15 cellular contexts compared by ENCODE assay signal in the genomic region with DNA sequence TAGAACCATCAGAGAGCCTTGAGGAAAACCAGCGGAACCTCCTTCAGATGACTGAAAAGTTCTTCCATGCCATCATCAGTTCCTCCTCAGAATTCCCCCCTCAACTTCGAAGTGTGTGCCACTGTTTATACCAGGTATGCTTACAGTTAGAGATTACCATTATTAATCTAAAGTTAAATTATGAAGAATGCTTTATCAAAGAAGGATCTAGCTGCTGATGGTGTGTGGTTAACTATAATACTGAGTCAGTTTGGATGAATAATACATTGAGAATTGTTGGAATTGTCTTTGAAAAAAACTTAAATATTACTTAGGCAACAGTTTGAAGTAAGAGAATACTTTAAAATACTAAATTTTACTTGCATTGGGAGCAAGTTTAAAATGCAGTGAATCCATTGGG. TPM values are rescaled to one million over a fixed set of nuclear protein-coding genes. Genes with fewer than 3 reads are reported as not detected.
A peak's percentile ranks its signal among the peaks of the same experiment; 100 is the strongest.
DNase-seq lines count a peak whose midpoint lies in the region; ATAC-seq and TF ChIP-seq lines count a peak whose summit lies in the region.
"Had no signal": no experiment of that assay in that cellular context is flagged by ENCODE, and none has a peak within 500 bp of the region (broad histone marks: within the 10 kb centered on the region; RNA-seq: fewer than 3 reads in every experiment).

No MANE protein-coding gene starts in this region.

- ATAC-seq in GM18873 (IDR thresholded peaks at IDR 0.05; ENCODE audit: low FRiP score, unreplicated experiment): no peak
- ATAC-seq: left ventricle myocardium superior; natural killer cell treated with Interleukin-12 subunit alpha and Interleukin-12 subunit beta and Interleukin-15 and Interleukin-18, amount 100 ng/mL, for 72 hours had no signal

- H3K36me3 ChIP-seq in SK-N-SH (replicated peaks in 1 of 2; ENCODE audit: control insufficient read depth in 1 of 2, insufficient read depth in 2 of 2, low read length in 1 of 2): peaks cover 34 to 41% of the 10 kb centered on the region in 2 experiments

- no peak for TF ChIP-seq RAD21 in SK-N-SH (IDR thresholded peaks at IDR 0.05; ENCODE audit: low read length)

- no peaks in the 10 kb centered on the region for H3K79me2 ChIP-seq in SK-N-SH (ENCODE audit: insufficient read depth)

- H3K27ac ChIP-seq in SK-N-SH (ENCODE audit: low read depth in 2 of 2, low read length in 1 of 2): peak overlapping the region; percentile 84 to 85; a peak in 3 of 4 replicates
- H3K27ac ChIP-seq in epithelial cell of prostate: peak overlapping the region; percentile 55

- no peaks in the 10 kb centered on the region for H4K20me1 ChIP-seq in SK-N-SH (ENCODE audit: insufficient read depth)

- H3K9me3 Mint-ChIP-seq in activated naive CD4-positive, alpha-beta T cell treated with anti-CD3 and anti-CD28 coated beads for 36 hours: no peaks in the 10 kb centered on the region
- H3K9me3 Mint-ChIP-seq: activated naive CD4-positive, alpha-beta T cell treated with anti-CD3 and anti-CD28 coated beads, Interleukin-2, amount 10 ng/mL, durations not matched to agents 7 days and 5 days; CD8-positive, alpha-beta memory T cell; natural killer cell treated with Interleukin-12 subunit alpha and Interleukin-12 subunit beta and Interleukin-15 and Interleukin-18, amount 100 ng/mL, for 72 hours had no signal

- no peaks in the 10 kb centered on the region for H3K4me1 Mint-ChIP-seq in activated naive CD4-positive, alpha-beta T cell treated with anti-CD3 and anti-CD28 coated beads for 36 hours (ENCODE audit: low read depth)
- H3K4me1 Mint-ChIP-seq: activated naive CD4-positive, alpha-beta T cell treated with anti-CD3 and anti-CD28 coated beads, Interleukin-2, amount 10 ng/mL, durations not matched to agents 7 days and 5 days had no signal

- H3K9me2 ChIP-seq in SK-N-SH: no peaks in the 10 kb centered on the region

- TF ChIP-seq CTCF in SK-N-SH (IDR thresholded peaks at IDR 0.05): no peak

- peaks cover 30% of the 10 kb centered on the region for H3F3A ChIP-seq in SK-N-SH (replicated peaks; ENCODE audit: insufficient read depth)

- H3K27ac Mint-ChIP-seq in activated naive CD4-positive, alpha-beta T cell treated with anti-CD3 and anti-CD28 coated beads for 36 hours: no peak overlapping the region
- H3K27ac Mint-ChIP-seq: activated naive CD4-positive, alpha-beta T cell treated with anti-CD3 and anti-CD28 coated beads, Interleukin-2, amount 10 ng/mL, durations not matched to agents 7 days and 5 days; natural killer cell treated with Interleukin-12 subunit alpha and Interleukin-12 subunit beta and Interleukin-15 and Interleukin-18, amount 100 ng/mL, for 72 hours had no signal

- peaks cover 3% of the 10 kb centered on the region for H3K36me3 Mint-ChIP-seq in activated naive CD4-positive, alpha-beta T cell treated with anti-CD3 and anti-CD28 coated beads for 36 hours (ENCODE audit: low read depth)
- H3K36me3 Mint-ChIP-seq: natural killer cell treated with Interleukin-12 subunit alpha and Interleukin-12 subunit beta and Interleukin-15 and Interleukin-18, amount 100 ng/mL, for 72 hours had no signal

- H3K27me3 ChIP-seq in SK-N-SH (ENCODE audit: insufficient read depth): no peaks in the 10 kb centered on the region

- POLR2A ChIA-PET in SK-N-SH (lab: Yijun Ruan, JAX): no interaction called here

- H3K4me3 ChIP-seq in SK-N-SH (ENCODE audit: low read depth in 2 of 2, low read length in 1 of 2): no peak overlapping the region

- CTCF ChIA-PET in SK-N-SH (lab: Yijun Ruan, JAX): no interaction called here
- CTCF ChIA-PET in activated naive CD4-positive, alpha-beta T cell treated with anti-CD3 and anti-CD28 coated beads for 36 hours (lab: Charles Lee): no interaction called here

- no peak overlapping the region for H3K4me2 ChIP-seq in SK-N-SH

- H3K4me1 ChIP-seq in SK-N-SH (ENCODE audit: control insufficient read depth in 1 of 2, insufficient read depth in 2 of 2, low read depth in 1 of 2, low read length in 1 of 2): peaks cover 9 to 26% of the 10 kb centered on the region in 2 experiments; a peak in 3 of 4 replicates

- H3K9me3 ChIP-seq in SK-N-SH: no peaks in the 10 kb centered on the region

- TF ChIP-seq EP300 in SK-N-SH (IDR thresholded peaks at IDR 0.05; ENCODE audit: borderline replicate concordance in 1 of 2, low read depth in 1 of 2, low read length in 1 of 2): peak; percentile 8 to 99; a peak in 2 of 4 replicates

- 20% methylated on average over 2 of the region's 2 CpGs for WGBS in SK-N-SH (ENCODE audit: low lambda C conversion rate)

- no peak overlapping the region for H3K4me3 Mint-ChIP-seq in activated naive CD4-positive, alpha-beta T cell treated with anti-CD3 and anti-CD28 coated beads for 36 hours
- H3K4me3 Mint-ChIP-seq: activated naive CD4-positive, alpha-beta T cell treated with anti-CD3 and anti-CD28 coated beads, Interleukin-2, amount 10 ng/mL, durations not matched to agents 7 days and 5 days; CD8-positive, alpha-beta memory T cell; natural killer cell treated with Interleukin-12 subunit alpha and Interleukin-12 subunit beta and Interleukin-15 and Interleukin-18, amount 100 ng/mL, for 72 hours had no signal

- H3K9ac ChIP-seq in SK-N-SH: peak overlapping the region; percentile 32; the same call in 1 of the 2 replicates

- intact Hi-C loops in activated naive CD4-positive, alpha-beta T cell treated with anti-CD3 and anti-CD28 coated beads for 36 hours (cut with micrococcal nuclease): no loop called here

- H2AFZ ChIP-seq in SK-N-SH (ENCODE audit: low read depth): no peak overlapping the region

- DNase-seq in GM03348 (ENCODE audit: low spot score) (peak; percentile 71), SK-N-SH (no peak), epithelial cell of prostate (ENCODE audit: low read depth, low spot score) (peak; percentile 5), renal cortical epithelial cell (ENCODE audit: low read depth) (peak; percentile 64), activated gamma-delta T cell treated with Interleukin-2 at 50 U/mL for 16 hours (no peak), anterior cingulate cortex (lab: John Stamatoyannopoulos, UW) (no peak)
- no peak for DNase-seq in activated naive CD4-positive, alpha-beta T cell treated with anti-CD3 and anti-CD28 coated beads for 36 hours
- DNase-seq: activated naive CD4-positive, alpha-beta T cell treated with anti-CD3 and anti-CD28 coated beads, Interleukin-2, amount 10 ng/mL, durations not matched to agents 7 days and 5 days; CD8-positive, alpha-beta memory T cell; left ventricle myocardium superior; NCI-H1417 treated with DMSO at 0.1 percent for 48 hours; NCI-H748 treated with DMSO at 0.1 percent for 48 hours; SIG-M5 had no signal

- no peaks in the 10 kb centered on the region for H3K27me3 Mint-ChIP-seq in activated naive CD4-positive, alpha-beta T cell treated with anti-CD3 and anti-CD28 coated beads for 36 hours (ENCODE audit: low read depth)
- H3K27me3 Mint-ChIP-seq: activated naive CD4-positive, alpha-beta T cell treated with anti-CD3 and anti-CD28 coated beads, Interleukin-2, amount 10 ng/mL, durations not matched to agents 7 days and 5 days; CD8-positive, alpha-beta memory T cell; natural killer cell treated with Interleukin-12 subunit alpha and Interleukin-12 subunit beta and Interleukin-15 and Interleukin-18, amount 100 ng/mL, for 72 hours had no signal

TF ChIP-seq in SK-N-SH, 30 proteins besides CTCF, POLR2A, EP300 and RAD21 (continues in another document):
- TF ChIP-seq POLR2AphosphoS5 (IDR thresholded peaks at IDR 0.05; ENCODE audit: low read depth, low read length) (peak; percentile 71; the same call in 1 of the 2 replicates), TAF1 (IDR thresholded peaks at IDR 0.05; ENCODE audit: borderline replicate concordance, low read depth, low read length) (no peak), SIN3A (IDR thresholded peaks at IDR 0.05; ENCODE audit: borderline replicate concordance, low read depth, low read length) (no peak), GATA2 (CRISPR knock-in tag; IDR thresholded peaks at IDR 0.05) (no peak), FOXM1 (IDR thresholded peaks at IDR 0.05; ENCODE audit: low read depth) (peak; percentile 95), GABPA (IDR thresholded peaks at IDR 0.05; ENCODE audit: low read depth) (no peak), RFX5 (IDR thresholded peaks at IDR 0.05; ENCODE audit: low read length) (no peak), TEAD4 (IDR thresholded peaks at IDR 0.05; ENCODE audit: borderline replicate concordance, insufficient read depth) (peak; percentile 97), ELF1 (IDR thresholded peaks at IDR 0.05) (no peak), JUND (IDR thresholded peaks at IDR 0.05) (peak; percentile 99), NFIC (IDR thresholded peaks at IDR 0.05; ENCODE audit: borderline replicate concordance) (peak; percentile 80), YY1 (IDR thresholded peaks at IDR 0.05; ENCODE audit: low read depth) (no peak), RCOR1 (IDR thresholded peaks at IDR 0.05; ENCODE audit: low read length) (no peak)
- TF ChIP-seq, protein P1, sequence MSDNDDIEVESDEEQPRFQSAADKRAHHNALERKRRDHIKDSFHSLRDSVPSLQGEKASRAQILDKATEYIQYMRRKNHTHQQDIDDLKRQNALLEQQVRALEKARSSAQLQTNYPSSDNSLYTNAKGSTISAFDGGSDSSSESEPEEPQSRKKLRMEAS (IDR thresholded peaks at IDR 0.05; ENCODE audit: low read depth): 0 out of 2 replicates have a peak, but pooled peaks have one; percentile 12
- TF ChIP-seq, protein P2, sequence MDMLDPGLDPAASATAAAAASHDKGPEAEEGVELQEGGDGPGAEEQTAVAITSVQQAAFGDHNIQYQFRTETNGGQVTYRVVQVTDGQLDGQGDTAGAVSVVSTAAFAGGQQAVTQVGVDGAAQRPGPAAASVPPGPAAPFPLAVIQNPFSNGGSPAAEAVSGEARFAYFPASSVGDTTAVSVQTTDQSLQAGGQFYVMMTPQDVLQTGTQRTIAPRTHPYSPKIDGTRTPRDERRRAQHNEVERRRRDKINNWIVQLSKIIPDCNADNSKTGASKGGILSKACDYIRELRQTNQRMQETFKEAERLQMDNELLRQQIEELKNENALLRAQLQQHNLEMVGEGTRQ (IDR thresholded peaks at IDR 0.05; ENCODE audit: borderline replicate concordance, low read depth, low read length): no peak
- TF ChIP-seq, protein P3, sequence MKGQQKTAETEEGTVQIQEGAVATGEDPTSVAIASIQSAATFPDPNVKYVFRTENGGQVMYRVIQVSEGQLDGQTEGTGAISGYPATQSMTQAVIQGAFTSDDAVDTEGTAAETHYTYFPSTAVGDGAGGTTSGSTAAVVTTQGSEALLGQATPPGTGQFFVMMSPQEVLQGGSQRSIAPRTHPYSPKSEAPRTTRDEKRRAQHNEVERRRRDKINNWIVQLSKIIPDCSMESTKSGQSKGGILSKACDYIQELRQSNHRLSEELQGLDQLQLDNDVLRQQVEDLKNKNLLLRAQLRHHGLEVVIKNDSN (IDR thresholded peaks at IDR 0.05; ENCODE audit: borderline replicate concordance, low read depth): no peak

RNA-seq across cellular contexts. Expression of a gene that starts 48.1 kb away (rescaled TPM):
- 0.61 and 0.99 TPM in 2 replicates for polyA plus RNA-seq in SK-N-SH (2012; rRNA removed)
- 1.1 and 1.5 TPM in 2 replicates for polyA plus RNA-seq in SK-N-SH (2012; cell fraction: cytosol; rRNA removed)
- polyA plus RNA-seq in SK-N-SH (2012; cell fraction: nucleus; rRNA removed): 0.38 TPM in 1 of 2 replicates, not detected in the other
- total RNA-seq in renal cortical epithelial cell: 0.10 TPM in 1 of 2 replicates, not detected in the other
- total RNA-seq in activated naive CD4-positive, alpha-beta T cell treated with anti-CD3 and anti-CD28 coated beads for 36 hours: under 1 TPM in 1 of 2 experiments, not detected in 1; 0.10 TPM
- polyA plus RNA-seq: CD8-positive, alpha-beta memory T cell had no signal

Comparison
In these comparisons a context has a peak if more than half of its experiments do, and no peak if none do; other contexts are left out.
1. DNase-seq: peak in GM03348 (single experiment), epithelial cell of prostate (single experiment) and renal cortical epithelial cell (single experiment); none in SK-N-SH (single experiment), activated naive CD4-positive, alpha-beta T cell treated with anti-CD3 and anti-CD28 coated beads for 36 hours (single experiment), activated gamma-delta T cell treated with Interleukin-2 at 50 U/mL for 16 hours (single experiment) and anterior cingulate cortex (0 of 58).